ENCODE assay signal across 8 cellular contexts in genomic region chr7:116576350-116577319, GRCh38. TPM values are rescaled to one million over a fixed set of nuclear protein-coding genes. Genes with fewer than 3 reads are reported as not detected.
DNase-seq lines count a peak whose midpoint lies in the region; ATAC-seq and TF ChIP-seq lines count a peak whose summit lies in the region.

No MANE protein-coding gene starts in this region.

- DNase-seq in AG08395 (ENCODE audit: low spot score) (peak; percentile 83), RWPE2 (ENCODE audit: low spot score) (peak; percentile 85), left cardiac atrium (no peak), GM13977 (ENCODE audit: low spot score) (no peak), SKM-1 (lab: John Stamatoyannopoulos, UW; ENCODE audit: unreplicated experiment) (no peak), SHP77 (lab: John Stamatoyannopoulos, UW) (no peak), NCI-H1436 (lab: John Stamatoyannopoulos, UW) (no peak)

- peak overlapping the region; percentile 94 for H3K27ac ChIP-seq in RWPE2 (ENCODE audit: poor library complexity, severe bottlenecking)

- H3K4me3 ChIP-seq in RWPE2 (ENCODE audit: severe bottlenecking) = no peak overlapping the region

- H3K36me3 ChIP-seq in RWPE2 (ENCODE audit: low read depth) = no peaks in the 10 kb centered on the region

- TF ChIP-seq CTCF in RWPE2 (IDR thresholded peaks at IDR 0.05; ENCODE audit: poor library complexity, severe bottlenecking) (no peak), GM13977 (IDR thresholded peaks at IDR 0.05; ENCODE audit: extremely low read depth, insufficient read depth, missing control alignments) (no peak)

- H3K27me3 ChIP-seq in RWPE2 (ENCODE audit: insufficient read depth, poor library complexity, severe bottlenecking) = no peaks in the 10 kb centered on the region

- peak; percentile 17 for ATAC-seq in GM21825 (IDR thresholded peaks at IDR 0.05; ENCODE audit: unreplicated experiment)
- ATAC-seq in RWPE2 (ENCODE audit: low read depth) = peak; percentile 98
- peak; percentile 46 to 85 for ATAC-seq in left cardiac atrium

- peaks cover 34% of the 10 kb centered on the region for H3K4me1 ChIP-seq in RWPE2 (ENCODE audit: insufficient read depth, poor library complexity, severe bottlenecking)

- intact Hi-C loops in left cardiac atrium (cut with DNase I) = no loop called here

- H3K9me3 ChIP-seq in RWPE2 (ENCODE audit: severe bottlenecking) = no peaks in the 10 kb centered on the region

- in situ Hi-C loops in GM13977 (cut with MboI; ENCODE audit: low pct_unique_long_range_greater_than_20kb, low sequenced_read_pairs, unreplicated experiment) = no loop called here

RNA-seq across cellular contexts. Expression of gene CAV1, which starts 51.8 kb away (rescaled TPM):
- 100 to 1,000 TPM; 423 to 465 TPM for total RNA-seq in left cardiac atrium

Comparison
In these comparisons a context has a peak if more than half of its experiments do, and no peak if none do; other contexts are left out.
1. DNase-seq: peak in AG08395 (single experiment) and RWPE2 (single experiment); none in left cardiac atrium (single experiment), GM13977 (single experiment), SKM-1 (single experiment), SHP77 (0 of 2) and NCI-H1436 (single experiment).
2. ATAC-seq: peak in every context shown above with its lines; median percentile 98 in RWPE2; 66 in left cardiac atrium; 17 in GM21825.